ENCODE assay signal across 8 cellular contexts in the genomic region with DNA sequence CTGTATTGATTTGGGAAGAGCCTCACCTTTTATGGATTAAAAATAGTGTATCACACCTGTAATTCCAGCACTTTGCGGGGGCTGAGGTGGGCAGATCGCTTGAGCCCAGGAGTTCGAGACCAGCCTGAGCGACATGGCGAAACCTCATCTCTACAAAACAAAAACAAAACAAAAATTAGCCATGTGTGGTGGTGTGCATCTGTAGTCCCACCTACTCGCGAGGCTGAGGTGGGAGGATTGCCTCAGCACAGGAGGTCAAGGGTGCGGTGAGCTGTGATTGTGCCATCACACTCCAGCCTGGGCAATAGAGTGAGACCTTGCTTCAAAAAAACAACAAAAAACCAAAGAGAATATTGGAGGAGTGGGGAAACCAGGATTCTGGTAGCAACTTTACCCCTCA.
"Had no signal": no experiment of that assay in that cellular context is flagged by ENCODE, and none has a peak within 500 bp of the region (broad histone marks: within the 10 kb centered on the region; RNA-seq: fewer than 3 reads in every experiment).

No MANE protein-coding gene starts in this region.

- ATAC-seq: HepG2, K562 had no signal

- H3K4me2 ChIP-seq: KMS-11 had no signal

- H3K4me3 ChIP-seq: K562 had no signal

- H3K27ac ChIP-seq: HL-60, KMS-11 had no signal

- DNase-seq: IMR-90, KBM-7, KG1 had no signal

- H3K9ac ChIP-seq: KMS-11 had no signal

- FAIRE-seq: HepG2, HTR-8/SVneo, K562 had no signal
